ENCODE assay signal across 8 cellular contexts in genomic region chr9:132479733-132480132, GRCh38.
"Had no signal": no experiment of that assay in that cellular context is flagged by ENCODE, and none has a peak within 500 bp of the region (broad histone marks: within the 10 kb centered on the region; RNA-seq: fewer than 3 reads in every experiment).

No MANE protein-coding gene starts in this region.

- H3K27ac ChIP-seq: HL-60, KMS-11 had no signal

- H3K4me2 ChIP-seq: GM23338, KMS-11 had no signal

- ATAC-seq: GM23338, HepG2 had no signal

- H3K36me3 Mint-ChIP-seq: IgD-negative memory B cell had no signal

- DNase-seq: H9, HCEC 1CT, KBM-7 had no signal

- H3K9me3 Mint-ChIP-seq: GM23338, H9, IgD-negative memory B cell had no signal

- H3K9ac ChIP-seq: KMS-11 had no signal

- H3K4me3 Mint-ChIP-seq: GM23338, H9, IgD-negative memory B cell had no signal

- H3K27ac Mint-ChIP-seq: GM23338, IgD-negative memory B cell had no signal

- H2AFZ ChIP-seq: GM23338 had no signal

- H3K4me3 ChIP-seq: GM23338 had no signal
